In the genomic region with DNA sequence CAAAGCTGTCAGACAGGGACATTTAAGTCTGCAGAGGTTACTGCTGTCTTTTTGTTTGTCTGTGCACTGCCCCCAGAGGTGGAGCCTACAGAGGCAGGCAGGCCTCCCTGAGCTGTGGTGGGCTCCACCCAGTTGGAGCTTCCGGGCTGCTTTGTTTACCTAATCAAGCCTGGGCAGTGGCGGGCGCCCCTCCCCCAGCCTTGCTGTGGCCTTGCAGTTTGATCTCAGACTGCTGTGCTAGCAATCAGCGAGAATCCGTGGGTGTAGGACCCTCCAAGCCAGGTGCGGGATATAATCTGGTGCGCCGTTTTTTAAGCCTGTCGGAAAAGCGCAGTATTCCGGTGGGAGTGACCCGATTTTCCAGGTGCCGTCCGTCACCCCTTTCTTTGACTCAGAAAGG, we compare ENCODE assay signal across 1 cellular context.
A peak's percentile ranks its signal among the peaks of the same experiment; 100 is the strongest.
TF ChIP-seq lines count a peak whose summit lies in the region.

No MANE protein-coding gene starts in this region.

TF ChIP-seq in H1, 55 proteins besides CTCF, POLR2A, EP300 and RAD21:
- TF ChIP-seq ASH2L (IDR thresholded peaks at IDR 0.05; ENCODE audit: low read length) (peak; percentile 46), NANOG (IDR thresholded peaks at IDR 0.05; ENCODE audit: insufficient read depth, low read depth, low read length, poor library complexity, severe bottlenecking) (peak; percentile 44)
